ENCODE assay signal across 23 cellular contexts in the genomic region with DNA sequence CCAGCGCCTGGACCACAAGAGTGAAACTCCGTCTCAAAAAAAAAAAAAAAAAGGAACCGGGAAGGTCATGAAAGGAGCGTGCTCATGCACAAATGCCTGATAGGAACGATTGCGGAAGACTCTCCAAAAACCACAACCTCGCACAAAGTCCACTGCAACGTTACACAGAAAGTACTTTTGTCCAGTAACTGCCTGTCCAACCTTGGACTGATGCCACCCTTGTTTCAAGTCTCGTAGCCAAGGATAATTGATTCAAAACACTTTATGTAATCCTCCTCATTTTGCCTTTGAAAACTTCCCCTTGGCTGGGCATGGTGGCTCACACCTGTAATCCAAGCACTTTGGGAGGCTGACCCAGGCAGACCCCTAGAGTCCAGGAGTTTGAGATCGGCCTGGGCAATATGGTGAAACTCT. TPM values are rescaled to one million over a fixed set of nuclear protein-coding genes. Genes with fewer than 3 reads are reported as not detected.
DNase-seq lines count a peak whose midpoint lies in the region; ATAC-seq and TF ChIP-seq lines count a peak whose summit lies in the region.
"Had no signal": no experiment of that assay in that cellular context is flagged by ENCODE, and none has a peak within 500 bp of the region (broad histone marks: within the 10 kb centered on the region; RNA-seq: fewer than 3 reads in every experiment).

No MANE protein-coding gene starts in this region.

- no peak overlapping the region for H3K4me2 ChIP-seq in trophoblast cell (ENCODE audit: low read length)

- no peak overlapping the region for H4K8ac ChIP-seq in trophoblast cell (ENCODE audit: low read depth, low read length)

- H3K79me1 ChIP-seq in trophoblast cell (ENCODE audit: low read length), result no peaks in the 10 kb centered on the region

- no peak overlapping the region for H2BK5ac ChIP-seq in trophoblast cell (ENCODE audit: low read depth, low read length, poor library complexity)

- no peak overlapping the region for H3K4ac ChIP-seq in trophoblast cell (ENCODE audit: low read depth, low read length)

- no peak for TF ChIP-seq POLR2A in GM18505 (IDR thresholded peaks at IDR 0.05; ENCODE audit: borderline replicate concordance, extremely low read depth, insufficient read depth, insufficient read length)

- intact Hi-C loops in Right ventricle myocardium superior (cut with DNase I) (no loop called here), Right ventricle myocardium inferior (cut with DNase I) (no loop called here)

- peak; percentile 43 for ATAC-seq in Right ventricle myocardium superior (ENCODE audit: poor library complexity)
- no peak for ATAC-seq in Right ventricle myocardium inferior
- ATAC-seq in GM18505 (IDR thresholded peaks at IDR 0.05; ENCODE audit: unreplicated experiment), result no peak
- no peak for ATAC-seq in GM21619 (IDR thresholded peaks at IDR 0.05; ENCODE audit: unreplicated experiment)
- ATAC-seq: esophagus mucosa, GM12878, natural killer cell had no signal

- no peak overlapping the region for H2AFZ ChIP-seq in trophoblast cell (ENCODE audit: insufficient read depth, low read length, poor library complexity)

- no peak overlapping the region for H3K27ac ChIP-seq in trophoblast cell (ENCODE audit: low read depth, low read length)

- WGBS in trophoblast cell (ENCODE audit: extremely low coverage, insufficient coverage, insufficient read length), result no CpG with 5 or more reads among the region's 10 CpGs

- H3K4me1 ChIP-seq in trophoblast cell (ENCODE audit: control insufficient read depth in 1 of 2, insufficient read depth in 2 of 2, low read length in 2 of 2), result no peaks in the 10 kb centered on the region

- H3K23ac ChIP-seq in trophoblast cell (ENCODE audit: low read length), result no peak overlapping the region

- H4K91ac ChIP-seq in trophoblast cell (ENCODE audit: low read depth, low read length), result no peak overlapping the region

- H3K9ac ChIP-seq in trophoblast cell (ENCODE audit: low read length), result no peak overlapping the region

- no peak overlapping the region for H3K18ac ChIP-seq in trophoblast cell (ENCODE audit: low read length)

- no peak for TF ChIP-seq CTCF in epithelial cell of proximal tubule (conservative IDR thresholded peaks at IDR 0.05; ENCODE audit: low read depth, low read length)

- no peak overlapping the region for H2AK5ac ChIP-seq in trophoblast cell (ENCODE audit: low read length)

- no peak for DNase-seq in Right ventricle myocardium superior
- DNase-seq in Right ventricle myocardium inferior (ENCODE audit: missing footprints), result no peak
- peak; percentile 72 for DNase-seq in epithelial cell of proximal tubule (ENCODE audit: low read depth)
- DNase-seq in mucosa of gallbladder (ENCODE audit: low spot score), result peak; percentile 92
- DNase-seq in trophoblast cell, result no peak
- no peak for DNase-seq in NCI-H774 (lab: John Stamatoyannopoulos, UW)
- DNase-seq: activated B cell treated with CpG ODN at 0.5 μM for 24 hours; activated T-cell treated with anti-CD3 and anti-CD28 coated beads, Interleukin-2, amount 50 U/mL, for 48 hours; GF-D8; Karpas-422; mammary epithelial cell; natural killer cell; NCI-H1417 treated with DMSO at 0.1 percent for 48 hours; NCI-H2171 treated with DMSO at 0.1 percent for 48 hours; posterior cingulate gyrus had no signal

- H3K14ac ChIP-seq in trophoblast cell (ENCODE audit: low read length), result no peak overlapping the region

- no peak overlapping the region for H2BK12ac ChIP-seq in trophoblast cell (ENCODE audit: low read length)

- no peaks in the 10 kb centered on the region for H3K27me3 ChIP-seq in trophoblast cell (ENCODE audit: insufficient read depth, low read length)

- H3K9me3 ChIP-seq in trophoblast cell (ENCODE audit: insufficient read depth, low read depth, low read length), result no peaks in the 10 kb centered on the region

- no peaks in the 10 kb centered on the region for H3K36me3 ChIP-seq in trophoblast cell (ENCODE audit: control insufficient read depth in 1 of 2, insufficient read depth in 2 of 2, low read length in 2 of 2)

- H2BK120ac ChIP-seq in trophoblast cell (ENCODE audit: insufficient read depth, low read length, poor library complexity), result no peak overlapping the region

- no peak overlapping the region for H3K4me3 ChIP-seq in epithelial cell of proximal tubule (ENCODE audit: low read depth, low read length)
- no peak overlapping the region for H3K4me3 ChIP-seq in trophoblast cell (ENCODE audit: low read depth, low read length)
- H3K4me3 ChIP-seq: GM12878 had no signal

- H4K12ac ChIP-seq in trophoblast cell (ENCODE audit: low read depth, low read length), result no peak overlapping the region

- no peaks in the 10 kb centered on the region for H3K79me2 ChIP-seq in trophoblast cell (ENCODE audit: control insufficient read depth, insufficient read depth, low read length, poor library complexity)

RNA-seq across cellular contexts. Expression of gene LGALS7, which starts 13.7 kb away (rescaled TPM):
- not detected for total RNA-seq in Right ventricle myocardium superior
- not detected for total RNA-seq in Right ventricle myocardium inferior
- total RNA-seq in epithelial cell of proximal tubule, result not detected in 2 replicates
- not detected for total RNA-seq in mucosa of gallbladder
- not detected in 2 replicates for polyA plus RNA-seq in trophoblast cell (2013)
- total RNA-seq: A172, activated B cell treated with CpG ODN at 0.5 μM for 24 hours, glomerular endothelial cell, GM12878, natural killer cell had no signal
- polyA plus RNA-seq: BJ had no signal

RNA-seq across cellular contexts. Expression of gene CAPN12, which starts 15.3 kb away (rescaled TPM):
- total RNA-seq in Right ventricle myocardium superior (not detected), Right ventricle myocardium inferior (not detected), epithelial cell of proximal tubule (0.51 and 7.3 TPM in 2 replicates), mucosa of gallbladder (206 TPM)
- 11.0 and 11.5 TPM in 2 replicates for polyA plus RNA-seq in trophoblast cell (2013)
- total RNA-seq: A172 had no signal

RNA-seq across cellular contexts. Expression of gene LGALS7B, which starts 29.4 kb away (rescaled TPM):
- total RNA-seq in Right ventricle myocardium superior, result not detected
- not detected for total RNA-seq in Right ventricle myocardium inferior
- 4.4 TPM in 1 of 2 replicates, not detected in the other for total RNA-seq in epithelial cell of proximal tubule
- total RNA-seq in mucosa of gallbladder, result 3.1 TPM
- polyA plus RNA-seq in trophoblast cell (2013), result not detected in 2 replicates
- total RNA-seq: A172, activated B cell treated with CpG ODN at 0.5 μM for 24 hours, glomerular endothelial cell, GM12878, natural killer cell had no signal
- polyA plus RNA-seq: BJ, GM12878 had no signal

RNA-seq across cellular contexts. Expression of gene LGALS4, which starts 53.1 kb away (rescaled TPM):
- total RNA-seq in Right ventricle myocardium superior (0.86 TPM), Right ventricle myocardium inferior (0.76 TPM), epithelial cell of proximal tubule (not detected in 2 replicates), mucosa of gallbladder (1,935 TPM)
- polyA plus RNA-seq in trophoblast cell (2013), result 0.10 and 0.19 TPM in 2 replicates
- total RNA-seq: A172, temporal lobe had no signal

Comparison
In these comparisons a context has a peak if more than half of its experiments do, and no peak if none do; other contexts are left out.
1. DNase-seq: peak in epithelial cell of proximal tubule (single experiment) and mucosa of gallbladder (single experiment); none in Right ventricle myocardium superior (single experiment), Right ventricle myocardium inferior (single experiment), trophoblast cell (0 of 2) and NCI-H774 (single experiment).
2. RNA of gene CAPN12, which starts 15.3 kb away (total RNA-seq): 206 TPM in mucosa of gallbladder (single experiment); 0.51 to 7.3 TPM in epithelial cell of proximal tubule, not detected in Right ventricle myocardium inferior (single experiment) and not detected in Right ventricle myocardium superior (single experiment); every median in the first group is over 10 times any median in the second.